ENCODE assay signal across 8 cellular contexts in the genomic region with DNA sequence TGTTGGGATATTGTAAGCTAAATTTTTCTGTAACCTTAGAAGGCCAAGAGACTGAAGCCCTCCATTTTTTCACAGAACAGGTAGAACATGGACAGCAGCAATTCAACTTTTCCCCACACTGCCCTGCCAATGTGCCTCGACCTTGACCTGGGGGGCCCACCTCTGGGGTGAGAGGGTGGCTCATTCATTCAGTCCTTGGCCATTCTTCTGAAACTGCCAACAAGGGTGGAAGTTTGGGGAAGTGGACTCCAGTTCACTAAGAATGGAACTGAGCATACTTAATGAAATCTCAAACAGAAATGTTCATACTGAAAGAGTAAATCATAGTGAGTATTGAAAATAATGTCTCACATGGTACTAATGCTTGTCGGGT. TPM values are rescaled to one million over a fixed set of nuclear protein-coding genes. Genes with fewer than 3 reads are reported as not detected.
A peak's percentile ranks its signal among the peaks of the same experiment; 100 is the strongest.
DNase-seq lines count a peak whose midpoint lies in the region; ATAC-seq lines count a peak whose summit lies in the region.

No MANE protein-coding gene starts in this region.

- peak overlapping the region; percentile 96 for H3K27ac Mint-ChIP-seq in T-helper 1 cell treated with Interleukin-12 subunit alpha and Interleukin-12 subunit beta and Interleukin-4 antibody, amounts not matched to agents 30 μg/mL and 1 μg/mL, for 36 hours
- peak overlapping the region; percentile 99 for H3K27ac Mint-ChIP-seq in activated T-helper 1 cell treated with anti-CD3 and anti-CD28 coated beads, Interleukin-12 subunit alpha, Interleukin-12 subunit beta, Interleukin-2, Interleukin-4 antibody, amounts not matched to agents 30 ng/mL and 10 ng/mL and 1 ng/mL, durations not matched to agents 14 hours and 24 hours and 36 hours
- peak overlapping the region; percentile 69 to 99 for H3K27ac Mint-ChIP-seq in stimulated activated naive CD8-positive, alpha-beta T cell treated with anti-CD3 and anti-CD28 coated beads, Interleukin-15, amount 100 ng/mL, for 72 hours

- H3K4me3 Mint-ChIP-seq in T-helper 1 cell treated with Interleukin-12 subunit alpha and Interleukin-12 subunit beta and Interleukin-4 antibody, amounts not matched to agents 30 μg/mL and 1 μg/mL, for 36 hours = peak overlapping the region; percentile 98
- peak overlapping the region; percentile 99 for H3K4me3 Mint-ChIP-seq in activated T-helper 1 cell treated with anti-CD3 and anti-CD28 coated beads, Interleukin-12 subunit alpha, Interleukin-12 subunit beta, Interleukin-2, Interleukin-4 antibody, amounts not matched to agents 30 ng/mL and 10 ng/mL and 1 ng/mL, durations not matched to agents 14 hours and 24 hours and 36 hours
- H3K4me3 Mint-ChIP-seq in stimulated activated naive CD8-positive, alpha-beta T cell treated with anti-CD3 and anti-CD28 coated beads, Interleukin-15, amount 100 ng/mL, for 72 hours = peak overlapping the region; percentile 92 to 99

- peak overlapping the region; percentile 91 for H3K4me3 ChIP-seq in iPS-18a (ENCODE audit: low read length)

- peak overlapping the region; percentile 98 for H3K9ac ChIP-seq in iPS-18a (ENCODE audit: low read length)

- peaks cover 42% of the 10 kb centered on the region for H3K36me3 Mint-ChIP-seq in T-helper 1 cell treated with Interleukin-12 subunit alpha and Interleukin-12 subunit beta and Interleukin-4 antibody, amounts not matched to agents 30 μg/mL and 1 μg/mL, for 36 hours (ENCODE audit: low read depth)
- H3K36me3 Mint-ChIP-seq in activated T-helper 1 cell treated with anti-CD3 and anti-CD28 coated beads, Interleukin-12 subunit alpha, Interleukin-12 subunit beta, Interleukin-2, Interleukin-4 antibody, amounts not matched to agents 30 ng/mL and 10 ng/mL and 1 ng/mL, durations not matched to agents 14 hours and 24 hours and 36 hours (ENCODE audit: low read depth) = peaks cover 49% of the 10 kb centered on the region

- H3K27me3 Mint-ChIP-seq in T-helper 1 cell treated with Interleukin-12 subunit alpha and Interleukin-12 subunit beta and Interleukin-4 antibody, amounts not matched to agents 30 μg/mL and 1 μg/mL, for 36 hours (ENCODE audit: low read depth) = no peaks in the 10 kb centered on the region
- no peaks in the 10 kb centered on the region for H3K27me3 Mint-ChIP-seq in activated T-helper 1 cell treated with anti-CD3 and anti-CD28 coated beads, Interleukin-12 subunit alpha, Interleukin-12 subunit beta, Interleukin-2, Interleukin-4 antibody, amounts not matched to agents 30 ng/mL and 10 ng/mL and 1 ng/mL, durations not matched to agents 14 hours and 24 hours and 36 hours (ENCODE audit: insufficient read depth)
- H3K27me3 Mint-ChIP-seq in stimulated activated naive CD8-positive, alpha-beta T cell treated with anti-CD3 and anti-CD28 coated beads, Interleukin-15, amount 100 ng/mL, for 72 hours = no peaks in the 10 kb centered on the region

- H3K4me1 Mint-ChIP-seq in T-helper 1 cell treated with Interleukin-12 subunit alpha and Interleukin-12 subunit beta and Interleukin-4 antibody, amounts not matched to agents 30 μg/mL and 1 μg/mL, for 36 hours (ENCODE audit: low read depth) = peaks cover 46% of the 10 kb centered on the region
- H3K4me1 Mint-ChIP-seq in activated T-helper 1 cell treated with anti-CD3 and anti-CD28 coated beads, Interleukin-12 subunit alpha, Interleukin-12 subunit beta, Interleukin-2, Interleukin-4 antibody, amounts not matched to agents 30 ng/mL and 10 ng/mL and 1 ng/mL, durations not matched to agents 14 hours and 24 hours and 36 hours (ENCODE audit: low read depth) = peaks cover 52% of the 10 kb centered on the region
- peaks cover 46% of the 10 kb centered on the region for H3K4me1 Mint-ChIP-seq in stimulated activated naive CD8-positive, alpha-beta T cell treated with anti-CD3 and anti-CD28 coated beads, Interleukin-15, amount 100 ng/mL, for 72 hours

- no peaks in the 10 kb centered on the region for H3K9me3 ChIP-seq in iPS-18a (ENCODE audit: control insufficient read depth, low read depth, low read length)

- no peaks in the 10 kb centered on the region for H3K27me3 ChIP-seq in iPS-18a (ENCODE audit: control insufficient read depth, insufficient read depth, low read length)

- peaks cover 41% of the 10 kb centered on the region for H3K36me3 ChIP-seq in iPS-18a (ENCODE audit: control insufficient read depth, low read depth, low read length)

- intact Hi-C loops in activated T-helper 1 cell treated with anti-CD3 and anti-CD28 coated beads, Interleukin-12 subunit alpha, Interleukin-12 subunit beta, Interleukin-2, Interleukin-4 antibody, amounts not matched to agents 30 ng/mL and 10 ng/mL and 1 ng/mL, durations not matched to agents 14 hours and 24 hours and 36 hours (cut with micrococcal nuclease) = loop anchor here (5.0 kb wide), 1 partner anchor 282 kb away; a partner anchor contains a TSS

- DNase-seq in T-helper 1 cell (no peak), H4 (ENCODE audit: low spot score) (no peak), pons (ENCODE audit: low spot score) (no peak)
- no peak for DNase-seq in activated T-helper 1 cell treated with anti-CD3 and anti-CD28 coated beads, Interleukin-12 subunit alpha, Interleukin-12 subunit beta, Interleukin-2, Interleukin-4 antibody, amounts not matched to agents 30 ng/mL and 10 ng/mL and 1 ng/mL, durations not matched to agents 14 hours and 24 hours and 36 hours (ENCODE audit: low spot score)
- no peak for DNase-seq in stimulated activated naive CD8-positive, alpha-beta T cell treated with anti-CD3 and anti-CD28 coated beads, Interleukin-15, amount 100 ng/mL, for 72 hours

- peak overlapping the region; percentile 92 for H3K27ac ChIP-seq in iPS-18a (ENCODE audit: low read length)

- peaks cover 6% of the 10 kb centered on the region for H3K4me1 ChIP-seq in iPS-18a (ENCODE audit: control insufficient read depth, low read depth, low read length)

- ATAC-seq in stimulated activated naive CD8-positive, alpha-beta T cell treated with anti-CD3 and anti-CD28 coated beads, Interleukin-15, amount 100 ng/mL, for 72 hours = no peak
- ATAC-seq in GM18520 (IDR thresholded peaks at IDR 0.05; ENCODE audit: unreplicated experiment) = no peak

- H3K9me3 Mint-ChIP-seq in T-helper 1 cell treated with Interleukin-12 subunit alpha and Interleukin-12 subunit beta and Interleukin-4 antibody, amounts not matched to agents 30 μg/mL and 1 μg/mL, for 36 hours = no peaks in the 10 kb centered on the region
- H3K9me3 Mint-ChIP-seq in activated T-helper 1 cell treated with anti-CD3 and anti-CD28 coated beads, Interleukin-12 subunit alpha, Interleukin-12 subunit beta, Interleukin-2, Interleukin-4 antibody, amounts not matched to agents 30 ng/mL and 10 ng/mL and 1 ng/mL, durations not matched to agents 14 hours and 24 hours and 36 hours = no peaks in the 10 kb centered on the region
- no peaks in the 10 kb centered on the region for H3K9me3 Mint-ChIP-seq in stimulated activated naive CD8-positive, alpha-beta T cell treated with anti-CD3 and anti-CD28 coated beads, Interleukin-15, amount 100 ng/mL, for 72 hours

RNA-seq across cellular contexts. Expression of a gene that starts 1.1 kb away (rescaled TPM):
- total RNA-seq in activated T-helper 1 cell treated with anti-CD3 and anti-CD28 coated beads, Interleukin-12 subunit alpha, Interleukin-12 subunit beta, Interleukin-2, Interleukin-4 antibody, amounts not matched to agents 30 ng/mL and 10 ng/mL and 1 ng/mL, durations not matched to agents 14 hours and 24 hours and 36 hours = 698 and 711 TPM in 2 replicates
- 659 and 795 TPM in 2 replicates for total RNA-seq in H4 (2014; rRNA removed; shearing (Covaris generic))

RNA-seq across cellular contexts. Expression of a gene that starts 1.5 kb away (rescaled TPM):
- total RNA-seq in activated T-helper 1 cell treated with anti-CD3 and anti-CD28 coated beads, Interleukin-12 subunit alpha, Interleukin-12 subunit beta, Interleukin-2, Interleukin-4 antibody, amounts not matched to agents 30 ng/mL and 10 ng/mL and 1 ng/mL, durations not matched to agents 14 hours and 24 hours and 36 hours = 76.6 and 78.0 TPM in 2 replicates
- total RNA-seq in H4 (2014; rRNA removed; shearing (Covaris generic)) = 186 and 198 TPM in 2 replicates
